8 cellular contexts compared by ENCODE assay signal in the genomic region with DNA sequence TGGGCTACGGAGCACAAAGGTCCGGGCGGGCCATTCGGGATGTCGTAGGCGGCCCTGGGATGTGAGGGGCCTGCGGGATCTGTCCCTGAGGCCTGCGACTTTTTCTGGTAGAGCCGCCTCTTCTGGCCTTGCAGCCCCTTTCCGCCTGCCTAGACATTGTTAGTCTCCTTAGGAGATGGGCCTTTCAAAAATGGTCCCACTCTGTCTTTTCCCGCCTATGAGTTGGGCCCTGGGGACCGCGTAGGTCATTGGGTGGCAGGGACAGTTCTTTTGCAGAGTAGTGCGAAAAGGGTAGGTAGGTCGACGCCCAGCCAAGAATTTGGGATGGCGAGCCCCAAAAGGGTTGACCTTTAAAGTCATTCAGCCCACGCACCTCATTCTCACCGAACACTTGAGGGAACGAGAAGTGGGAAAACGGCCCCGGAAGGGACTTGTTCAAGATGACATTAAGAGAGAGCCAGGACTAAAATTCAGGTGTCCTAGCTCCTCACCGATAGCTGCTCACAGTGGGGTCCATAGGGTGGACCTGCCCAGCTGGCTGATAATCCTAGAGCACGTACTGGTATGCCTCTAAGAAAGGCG. TPM values are rescaled to one million over a fixed set of nuclear protein-coding genes. Genes with fewer than 3 reads are reported as not detected.
A peak's percentile ranks its signal among the peaks of the same experiment; 100 is the strongest.
DNase-seq lines count a peak whose midpoint lies in the region; ATAC-seq, FAIRE-seq and TF ChIP-seq lines count a peak whose summit lies in the region.

No MANE protein-coding gene starts in this region.

- peak overlapping the region; percentile 67 to 82 for H3K27ac ChIP-seq in ascending aorta
- H3K27ac ChIP-seq in HepG2 (ENCODE audit: extremely low read length, insufficient read depth, low read length): peak overlapping the region; percentile 89
- H3K27ac ChIP-seq in thoracic aorta: peak overlapping the region in 1 of 2 donors; percentile 77

- no peak for TF ChIP-seq POLR2A in HepG2 (IDR thresholded peaks at IDR 0.05; ENCODE audit: insufficient read depth in 1 of 2, low read depth in 2 of 2, low read length in 2 of 2)

- in situ Hi-C loops in HepG2 (cut with HindIII; ENCODE audit: extremely low pct_ligation_motif_present, low pct_unique_long_range_greater_than_20kb): no loop called here

- POLR2A ChIA-PET in activated CD4-positive, alpha-beta T cell treated with anti-CD3 and anti-CD28 coated beads, Interleukin-2, amount 10 ng/mL, durations not matched to agents 7 days and 5 days (lab: Charles Lee): no interaction called here
- POLR2A ChIA-PET in HepG2 (lab: Yijun Ruan, JAX): interaction anchor here (0.7 to 3.1 kb wide), 2 partner anchors 13 to 20 kb away, joined by 3 to 12 read pairs; partner anchors contain the start of gene COX8A

- CTCF ChIA-PET in activated CD4-positive, alpha-beta T cell treated with anti-CD3 and anti-CD28 coated beads, Interleukin-2, amount 10 ng/mL, durations not matched to agents 7 days and 5 days (lab: Charles Lee): interaction anchor here (2.3 kb wide), 1 partner anchor 13 kb away, joined by 15 read pairs; no protein-coding TSS in a partner anchor
- CTCF ChIA-PET in HepG2 (lab: Yijun Ruan, JAX; ENCODE audit: low intra/inter-chr PET ratio, low total read pairs): no interaction called here

- peaks cover 26% of the 10 kb centered on the region for H3K36me3 Mint-ChIP-seq in activated CD4-positive, alpha-beta T cell treated with anti-CD3 and anti-CD28 coated beads, Interleukin-2, amount 10 ng/mL, durations not matched to agents 7 days and 5 days (ENCODE audit: low read depth)

- H3K79me2 ChIP-seq in HepG2 (ENCODE audit: insufficient read depth, low read length): peaks cover 23% of the 10 kb centered on the region

- DNase-seq in activated CD4-positive, alpha-beta T cell treated with anti-CD3 and anti-CD28 coated beads, Interleukin-2, amount 10 ng/mL, durations not matched to agents 7 days and 5 days: no peak
- DNase-seq in activated CD4-positive, alpha-beta T cell treated with anti-CD3 and anti-CD28 coated beads, Interleukin-2, amount 50 U/mL, for 48 hours: no peak
- DNase-seq in ascending aorta (ENCODE audit: low spot score in 2 of 2) (no peak), HepG2 (ENCODE audit: low spot score) (no peak), thoracic aorta (ENCODE audit: low spot score) (no peak), HTR-8/SVneo (ENCODE audit: insufficient read length, low spot score) (no peak)

- no peak overlapping the region for H2AFZ ChIP-seq in HepG2 (ENCODE audit: low read length)

- peak overlapping the region; percentile 70 for H3K4me2 ChIP-seq in HepG2 (ENCODE audit: low read depth, low read length)

- no peaks in the 10 kb centered on the region for H3K9me3 Mint-ChIP-seq in activated CD4-positive, alpha-beta T cell treated with anti-CD3 and anti-CD28 coated beads, Interleukin-2, amount 10 ng/mL, durations not matched to agents 7 days and 5 days

- peak overlapping the region; percentile 95 for H3K9ac ChIP-seq in HepG2 (ENCODE audit: insufficient read depth, low read depth, low read length)

- H3K4me3 ChIP-seq in ascending aorta (peak overlapping the region; percentile 74 to 89), HepG2 (replicated peaks in 1 of 3; ENCODE audit: insufficient read depth in 1 of 3, low read depth in 2 of 3, low read length in 3 of 3) (peak overlapping the region; percentile 87 to 97 (median 95)), thoracic aorta (peak overlapping the region; percentile 95)

- H3K9me3 ChIP-seq in ascending aorta (no peaks in the 10 kb centered on the region), HepG2 (ENCODE audit: low read length) (no peaks in the 10 kb centered on the region), thoracic aorta (no peaks in the 10 kb centered on the region)

- ATAC-seq in HepG2: no peak
- no peak for ATAC-seq in thoracic aorta (ENCODE audit: insufficient number of reproducible peaks, low FRiP score, low read depth)
- ATAC-seq in GM19455 (IDR thresholded peaks at IDR 0.05; ENCODE audit: unreplicated experiment): no peak
- no peak for ATAC-seq in GM19035 (IDR thresholded peaks at IDR 0.05; ENCODE audit: unreplicated experiment)

- no peaks in the 10 kb centered on the region for H3K27me3 Mint-ChIP-seq in activated CD4-positive, alpha-beta T cell treated with anti-CD3 and anti-CD28 coated beads, Interleukin-2, amount 10 ng/mL, durations not matched to agents 7 days and 5 days

- TF ChIP-seq RAD21 in HepG2 (CRISPR knock-in tag; IDR thresholded peaks at IDR 0.05): no peak

- TF ChIP-seq CTCF in ascending aorta (IDR thresholded peaks at IDR 0.05) (no peak), HepG2 (CRISPR knock-in tag; IDR thresholded peaks at IDR 0.05) (no peak), thoracic aorta (IDR thresholded peaks at IDR 0.05) (no peak)

- peak overlapping the region; percentile 82 for H3K27ac Mint-ChIP-seq in activated CD4-positive, alpha-beta T cell treated with anti-CD3 and anti-CD28 coated beads, Interleukin-2, amount 10 ng/mL, durations not matched to agents 7 days and 5 days

- H3K4me3 Mint-ChIP-seq in activated CD4-positive, alpha-beta T cell treated with anti-CD3 and anti-CD28 coated beads, Interleukin-2, amount 10 ng/mL, durations not matched to agents 7 days and 5 days: peak overlapping the region; percentile 75

- TSS peak; percentile 79 for BruUV-seq in HepG2 (replicated peaks; lab: Mats Ljungman, UMichigan)

- 2% methylated on average over 14 of the region's 25 CpGs for WGBS in HepG2 (ENCODE audit: low lambda C conversion rate)

- peaks cover 14 to 31% of the 10 kb centered on the region in 2 donors for H3K36me3 ChIP-seq in ascending aorta
- H3K36me3 ChIP-seq in HepG2 (replicated peaks in 1 of 2; ENCODE audit: control insufficient read depth in 1 of 2, insufficient read depth in 2 of 2, low read length in 2 of 2): peaks cover 3 to 23% of the 10 kb centered on the region in 2 experiments; a peak in 4 of 5 replicates
- peaks cover 18% of the 10 kb centered on the region for H3K36me3 ChIP-seq in thoracic aorta

- no peaks in the 10 kb centered on the region for H4K20me1 ChIP-seq in HepG2 (ENCODE audit: insufficient read depth, low read length)

- H3K4me1 ChIP-seq in ascending aorta (peaks cover 12 to 14% of the 10 kb centered on the region in 2 donors), HepG2 (ENCODE audit: insufficient read depth, low read length) (peaks cover 19% of the 10 kb centered on the region), thoracic aorta (ENCODE audit: control insufficient read depth in 1 of 2, low read depth in 2 of 2) (peaks cover 11 to 16% of the 10 kb centered on the region in 2 donors)

- intact Hi-C loops in ascending aorta (cut with DNase I) (loop anchor here (1.0 kb wide), 1 partner anchor 13 kb away; the partner anchor contains the start of gene COX8A), HepG2 (cut with micrococcal nuclease; ENCODE audit: unreplicated experiment) (no loop called here)

- peaks cover 42% of the 10 kb centered on the region for H3K4me1 Mint-ChIP-seq in activated CD4-positive, alpha-beta T cell treated with anti-CD3 and anti-CD28 coated beads, Interleukin-2, amount 10 ng/mL, durations not matched to agents 7 days and 5 days

- no peak for TF ChIP-seq EP300 in HepG2 (IDR thresholded peaks at IDR 0.05; ENCODE audit: low read depth in 2 of 2, low read length in 2 of 2)
- TF ChIP-seq EP300 in HepG2 (CRISPR knock-in tag; IDR thresholded peaks at IDR 0.05; ENCODE audit: borderline replicate concordance): no peak

- FAIRE-seq in HepG2 (lab: Jason Lieb, UNC) (no peak), HTR-8/SVneo (lab: Jason Lieb, UNC) (no peak)

- H3K27me3 ChIP-seq in ascending aorta (no peaks in the 10 kb centered on the region), HepG2 (ENCODE audit: control insufficient read depth in 1 of 2, insufficient read depth in 2 of 2, low read length in 2 of 2) (no peaks in the 10 kb centered on the region), thoracic aorta (replicated peaks; ENCODE audit: insufficient read depth) (no peaks in the 10 kb centered on the region)

RNA-seq across cellular contexts. Expression of gene OTUB1, which starts 0.8 kb away (rescaled TPM):
- 100 to 1,000 TPM in 1 of 2 experiments, 10 to 100 TPM in 1; 94.8 to 102 TPM for total RNA-seq in activated CD4-positive, alpha-beta T cell treated with anti-CD3 and anti-CD28 coated beads, Interleukin-2, amount 10 ng/mL, durations not matched to agents 7 days and 5 days
- 89.4 TPM for total RNA-seq in ascending aorta
- 58.8 and 78.7 TPM in 2 replicates for total RNA-seq in HepG2 (2016; rRNA removed; fragmentation: Illumina TruSeq; extraction: Trizol)
- total RNA-seq in HepG2 (2016; cell fraction: cytosol; rRNA removed; fragmentation: Illumina TruSeq; extraction: Trizol; ENCODE audit: low read depth): 20.2 and 22.1 TPM in 2 replicates
- 63.7 and 75.6 TPM in 2 replicates for total RNA-seq in HepG2 (2016; cell fraction: insoluble cytoplasmic fraction; rRNA removed; fragmentation: Illumina TruSeq; extraction: Trizol)
- total RNA-seq in HepG2 (2016; cell fraction: membrane; rRNA removed; fragmentation: Illumina TruSeq; extraction: Trizol): 29.1 and 30.2 TPM in 2 replicates
- total RNA-seq in HepG2 (2016; cell fraction: nucleus; rRNA removed; fragmentation: Illumina TruSeq; extraction: Trizol): 37.3 and 37.7 TPM in 2 replicates
- 130 TPM in 2 replicates for polyA plus RNA-seq in HepG2 (2011; rRNA removed)
- polyA plus RNA-seq in HepG2 (2011; cell fraction: cytosol; rRNA removed): 108 and 143 TPM in 2 replicates
- polyA plus RNA-seq in HepG2 (2011; cell fraction: nucleus; rRNA removed): 193 and 235 TPM in 2 replicates
- polyA plus RNA-seq in HepG2 (2012): 62.7 and 68.2 TPM in 2 replicates
- polyA plus RNA-seq in HepG2 (2016; cell fraction: cytosol; fragmentation: Illumina TruSeq; extraction: Trizol; ENCODE audit: low read depth): 38.9 TPM in 2 replicates
- 103 and 127 TPM in 2 replicates for polyA plus RNA-seq in HepG2 (2016; cell fraction: insoluble cytoplasmic fraction; fragmentation: Illumina TruSeq; extraction: Trizol; ENCODE audit: low read depth)
- 42.5 and 43.1 TPM in 2 replicates for polyA plus RNA-seq in HepG2 (2016; cell fraction: membrane; fragmentation: Illumina TruSeq; extraction: Trizol; ENCODE audit: low read depth)
- polyA plus RNA-seq in HepG2 (2016; cell fraction: nucleus; fragmentation: Illumina TruSeq; extraction: Trizol; ENCODE audit: insufficient read depth, low read depth): 108 and 115 TPM in 2 replicates
- polyA minus RNA-seq in HepG2 (2011; rRNA and poly(A)+ RNA removed; ENCODE audit: low replicate concordance): 120 and 135 TPM in 2 replicates
- 51.3 and 59.5 TPM in 2 replicates for polyA minus RNA-seq in HepG2 (2011; cell fraction: cytosol; rRNA and poly(A)+ RNA removed)
- polyA minus RNA-seq in HepG2 (2011; cell fraction: nucleus; rRNA and poly(A)+ RNA removed): 31.7 and 32.2 TPM in 2 replicates
- 10 to 100 TPM; 37.7 to 85.6 TPM for total RNA-seq in thoracic aorta

RNA-seq across cellular contexts. Expression of gene COX8A, which starts 12.6 kb away (rescaled TPM):
- total RNA-seq in activated CD4-positive, alpha-beta T cell treated with anti-CD3 and anti-CD28 coated beads, Interleukin-2, amount 10 ng/mL, durations not matched to agents 7 days and 5 days: 100 to 1,000 TPM; 451 to 462 TPM
- total RNA-seq in ascending aorta (520 TPM), HepG2 (2016; rRNA removed; fragmentation: Illumina TruSeq; extraction: Trizol) (393 and 406 TPM in 2 replicates), thoracic aorta (100 to 1,000 TPM; 178 to 469 TPM)
- 208 and 256 TPM in 2 replicates for total RNA-seq in HepG2 (2016; cell fraction: cytosol; rRNA removed; fragmentation: Illumina TruSeq; extraction: Trizol; ENCODE audit: low read depth)
- 417 and 435 TPM in 2 replicates for total RNA-seq in HepG2 (2016; cell fraction: insoluble cytoplasmic fraction; rRNA removed; fragmentation: Illumina TruSeq; extraction: Trizol)
- 247 and 301 TPM in 2 replicates for total RNA-seq in HepG2 (2016; cell fraction: membrane; rRNA removed; fragmentation: Illumina TruSeq; extraction: Trizol)
- 164 and 188 TPM in 2 replicates for total RNA-seq in HepG2 (2016; cell fraction: nucleus; rRNA removed; fragmentation: Illumina TruSeq; extraction: Trizol)
- 202 and 217 TPM in 2 replicates for polyA plus RNA-seq in HepG2 (2011; rRNA removed)
- 241 and 483 TPM in 2 replicates for polyA plus RNA-seq in HepG2 (2011; cell fraction: cytosol; rRNA removed)
- 200 and 266 TPM in 2 replicates for polyA plus RNA-seq in HepG2 (2011; cell fraction: nucleus; rRNA removed)
- 160 and 192 TPM in 2 replicates for polyA plus RNA-seq in HepG2 (2012)
- 231 and 257 TPM in 2 replicates for polyA plus RNA-seq in HepG2 (2016; cell fraction: cytosol; fragmentation: Illumina TruSeq; extraction: Trizol; ENCODE audit: low read depth)
- 441 and 468 TPM in 2 replicates for polyA plus RNA-seq in HepG2 (2016; cell fraction: insoluble cytoplasmic fraction; fragmentation: Illumina TruSeq; extraction: Trizol; ENCODE audit: low read depth)
- polyA plus RNA-seq in HepG2 (2016; cell fraction: membrane; fragmentation: Illumina TruSeq; extraction: Trizol; ENCODE audit: low read depth): 285 and 298 TPM in 2 replicates
- 310 TPM in 2 replicates for polyA plus RNA-seq in HepG2 (2016; cell fraction: nucleus; fragmentation: Illumina TruSeq; extraction: Trizol; ENCODE audit: insufficient read depth, low read depth)
- 341 and 520 TPM in 2 replicates for polyA minus RNA-seq in HepG2 (2011; rRNA and poly(A)+ RNA removed; ENCODE audit: low replicate concordance)
- polyA minus RNA-seq in HepG2 (2011; cell fraction: cytosol; rRNA and poly(A)+ RNA removed): 121 and 141 TPM in 2 replicates
- polyA minus RNA-seq in HepG2 (2011; cell fraction: nucleus; rRNA and poly(A)+ RNA removed): 24.2 and 29.4 TPM in 2 replicates

RNA-seq across cellular contexts. Expression of gene NAA40, which starts 48.2 kb away (rescaled TPM):
- total RNA-seq in activated CD4-positive, alpha-beta T cell treated with anti-CD3 and anti-CD28 coated beads, Interleukin-2, amount 10 ng/mL, durations not matched to agents 7 days and 5 days: 10 to 100 TPM; 30.4 to 33.6 TPM
- 3.1 TPM for total RNA-seq in ascending aorta
- 17.1 and 17.9 TPM in 2 replicates for total RNA-seq in HepG2 (2016; rRNA removed; fragmentation: Illumina TruSeq; extraction: Trizol)
- total RNA-seq in HepG2 (2016; cell fraction: cytosol; rRNA removed; fragmentation: Illumina TruSeq; extraction: Trizol; ENCODE audit: low read depth): 1.8 and 2.2 TPM in 2 replicates
- total RNA-seq in HepG2 (2016; cell fraction: insoluble cytoplasmic fraction; rRNA removed; fragmentation: Illumina TruSeq; extraction: Trizol): 15.4 and 20.1 TPM in 2 replicates
- total RNA-seq in HepG2 (2016; cell fraction: membrane; rRNA removed; fragmentation: Illumina TruSeq; extraction: Trizol): 6.7 and 7.0 TPM in 2 replicates
- total RNA-seq in HepG2 (2016; cell fraction: nucleus; rRNA removed; fragmentation: Illumina TruSeq; extraction: Trizol): 15.0 and 17.0 TPM in 2 replicates
- 11.1 and 14.3 TPM in 2 replicates for polyA plus RNA-seq in HepG2 (2011; rRNA removed)
- 9.0 and 9.1 TPM in 2 replicates for polyA plus RNA-seq in HepG2 (2011; cell fraction: cytosol; rRNA removed)
- 34.5 and 44.9 TPM in 2 replicates for polyA plus RNA-seq in HepG2 (2011; cell fraction: nucleus; rRNA removed)
- 8.9 TPM in 2 replicates for polyA plus RNA-seq in HepG2 (2012)
- 2.0 and 2.2 TPM in 2 replicates for polyA plus RNA-seq in HepG2 (2016; cell fraction: cytosol; fragmentation: Illumina TruSeq; extraction: Trizol; ENCODE audit: low read depth)
- 19.2 and 20.6 TPM in 2 replicates for polyA plus RNA-seq in HepG2 (2016; cell fraction: insoluble cytoplasmic fraction; fragmentation: Illumina TruSeq; extraction: Trizol; ENCODE audit: low read depth)
- polyA plus RNA-seq in HepG2 (2016; cell fraction: membrane; fragmentation: Illumina TruSeq; extraction: Trizol; ENCODE audit: low read depth): 4.0 and 4.3 TPM in 2 replicates
- polyA plus RNA-seq in HepG2 (2016; cell fraction: nucleus; fragmentation: Illumina TruSeq; extraction: Trizol; ENCODE audit: insufficient read depth, low read depth): 43.1 and 48.7 TPM in 2 replicates
- polyA minus RNA-seq in HepG2 (2011; rRNA and poly(A)+ RNA removed; ENCODE audit: low replicate concordance): 10.7 and 27.3 TPM in 2 replicates
- polyA minus RNA-seq in HepG2 (2011; cell fraction: cytosol; rRNA and poly(A)+ RNA removed): 3.8 and 4.3 TPM in 2 replicates
- 18.0 and 19.6 TPM in 2 replicates for polyA minus RNA-seq in HepG2 (2011; cell fraction: nucleus; rRNA and poly(A)+ RNA removed)
- total RNA-seq in thoracic aorta: 10 to 100 TPM; 15.5 to 20.6 TPM

RNA-seq across cellular contexts. Expression of gene FLRT1, which starts 48.7 kb away (rescaled TPM):
- total RNA-seq in activated CD4-positive, alpha-beta T cell treated with anti-CD3 and anti-CD28 coated beads, Interleukin-2, amount 10 ng/mL, durations not matched to agents 7 days and 5 days: not detected
- total RNA-seq in ascending aorta (10.3 TPM), HepG2 (2016; rRNA removed; fragmentation: Illumina TruSeq; extraction: Trizol) (0.02 TPM in 1 of 2 replicates, not detected in the other), thoracic aorta (under 1 TPM in 1 of 2 donors, not detected in 1; 0.41 TPM)
- not detected in 2 replicates for total RNA-seq in HepG2 (2016; cell fraction: cytosol; rRNA removed; fragmentation: Illumina TruSeq; extraction: Trizol; ENCODE audit: low read depth)
- not detected in 2 replicates for total RNA-seq in HepG2 (2016; cell fraction: insoluble cytoplasmic fraction; rRNA removed; fragmentation: Illumina TruSeq; extraction: Trizol)
- total RNA-seq in HepG2 (2016; cell fraction: membrane; rRNA removed; fragmentation: Illumina TruSeq; extraction: Trizol): not detected in 2 replicates
- total RNA-seq in HepG2 (2016; cell fraction: nucleus; rRNA removed; fragmentation: Illumina TruSeq; extraction: Trizol): 0.09 TPM in 1 of 2 replicates, not detected in the other
- polyA plus RNA-seq in HepG2 (2011; rRNA removed): 0.08 TPM in 2 replicates
- 0.03 TPM in 2 replicates for polyA plus RNA-seq in HepG2 (2011; cell fraction: cytosol; rRNA removed)
- polyA plus RNA-seq in HepG2 (2011; cell fraction: nucleus; rRNA removed): 0.06 and 0.10 TPM in 2 replicates
- 0.28 and 0.32 TPM in 2 replicates for polyA plus RNA-seq in HepG2 (2012)
- polyA plus RNA-seq in HepG2 (2016; cell fraction: cytosol; fragmentation: Illumina TruSeq; extraction: Trizol; ENCODE audit: low read depth): not detected in 2 replicates
- polyA plus RNA-seq in HepG2 (2016; cell fraction: insoluble cytoplasmic fraction; fragmentation: Illumina TruSeq; extraction: Trizol; ENCODE audit: low read depth): 0.10 TPM in 1 of 2 replicates, not detected in the other
- polyA plus RNA-seq in HepG2 (2016; cell fraction: membrane; fragmentation: Illumina TruSeq; extraction: Trizol; ENCODE audit: low read depth): not detected in 2 replicates
- polyA plus RNA-seq in HepG2 (2016; cell fraction: nucleus; fragmentation: Illumina TruSeq; extraction: Trizol; ENCODE audit: insufficient read depth, low read depth): not detected in 2 replicates
- polyA minus RNA-seq in HepG2 (2011; rRNA and poly(A)+ RNA removed; ENCODE audit: low replicate concordance): 0.07 and 0.22 TPM in 2 replicates
- polyA minus RNA-seq in HepG2 (2011; cell fraction: cytosol; rRNA and poly(A)+ RNA removed): 0.18 and 0.20 TPM in 2 replicates
- polyA minus RNA-seq in HepG2 (2011; cell fraction: nucleus; rRNA and poly(A)+ RNA removed): 0.39 TPM in 1 of 2 replicates, not detected in the other
